In the genomic region with DNA sequence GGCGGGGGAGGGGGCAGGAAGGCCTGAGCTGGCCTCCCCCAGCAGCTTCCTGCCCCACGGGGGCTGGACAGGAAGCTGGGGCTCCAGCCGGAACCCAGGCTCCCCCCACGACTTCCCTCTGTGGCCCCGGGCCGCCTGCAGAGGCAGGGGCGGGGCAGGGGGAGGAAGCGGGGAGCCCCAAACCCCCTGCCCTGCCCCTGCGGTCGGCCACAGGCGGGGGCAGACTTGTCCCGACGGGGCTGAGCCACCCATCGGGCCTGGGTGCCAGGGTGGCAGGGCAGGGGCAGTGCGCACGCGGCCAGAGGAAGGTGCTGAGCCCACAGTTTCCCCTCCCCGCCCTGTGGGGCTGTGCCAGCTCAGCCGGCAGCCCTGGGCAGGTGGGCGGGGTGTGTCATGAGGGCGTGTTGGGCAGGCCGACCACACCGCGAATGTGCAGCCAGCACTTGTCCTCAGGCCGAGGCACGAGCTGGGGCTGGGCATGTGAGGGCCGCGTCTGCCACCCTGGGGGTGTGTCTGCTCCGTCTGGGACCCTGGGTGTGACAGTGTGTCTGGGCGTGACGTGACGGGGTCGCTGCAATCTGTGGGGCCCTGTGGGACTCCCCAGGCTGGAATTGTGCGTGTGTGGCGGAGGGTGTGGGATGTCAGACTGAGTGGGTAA, we compare ENCODE assay signal across 8 cellular contexts.
DNase-seq lines count a peak whose midpoint lies in the region; ATAC-seq and TF ChIP-seq lines count a peak whose summit lies in the region.

No MANE protein-coding gene starts in this region.

- peak; percentile 50 for ATAC-seq in HG03354 (IDR thresholded peaks at IDR 0.05; ENCODE audit: poor library complexity, severe bottlenecking, unreplicated experiment)

- TF ChIP-seq POLR2A in GM18951 (IDR thresholded peaks at IDR 0.05; ENCODE audit: extremely low read depth, insufficient read depth, insufficient read length), result peak; percentile 63

- no peak for TF ChIP-seq CTCF in 22Rv1 (IDR thresholded peaks at IDR 0.05)

- H3K27ac ChIP-seq in 22Rv1 (0 out of 2 replicates have a peak overlapping the region, but pooled peaks have one; percentile 37), layer of hippocampus (ENCODE audit: low read depth, low read length) (peak overlapping the region; percentile 68)

- peaks cover 3% of the 10 kb centered on the region for H3K27me3 ChIP-seq in layer of hippocampus (ENCODE audit: control insufficient read depth, insufficient read depth, low read length)

- in situ Hi-C loops in GM18951 (cut with MboI; ENCODE audit: low sequenced_read_pairs, unreplicated experiment), result no loop called here

- peak; percentile 96 for DNase-seq in T-helper 22 cell (ENCODE audit: low read depth)
- peak; percentile 72 for DNase-seq in astrocyte of the hippocampus (ENCODE audit: low read depth, low spot score)
- DNase-seq in stimulated activated CD4-positive, alpha-beta T cell treated with anti-CD3 and anti-CD28 coated beads, Interleukin-4, amount 100 ng/mL, for 1 hour, result peak; percentile 85
- no peak for DNase-seq in SHP77 (lab: John Stamatoyannopoulos, UW)

Comparison
In these comparisons a context has a peak if more than half of its experiments do, and no peak if none do; other contexts are left out.
1. DNase-seq: peak in T-helper 22 cell (single experiment), astrocyte of the hippocampus (single experiment) and stimulated activated CD4-positive, alpha-beta T cell treated with anti-CD3 and anti-CD28 coated beads, Interleukin-4, amount 100 ng/mL, for 1 hour (single experiment); none in SHP77 (0 of 2).